20 cellular contexts compared by ENCODE assay signal in the genomic region with DNA sequence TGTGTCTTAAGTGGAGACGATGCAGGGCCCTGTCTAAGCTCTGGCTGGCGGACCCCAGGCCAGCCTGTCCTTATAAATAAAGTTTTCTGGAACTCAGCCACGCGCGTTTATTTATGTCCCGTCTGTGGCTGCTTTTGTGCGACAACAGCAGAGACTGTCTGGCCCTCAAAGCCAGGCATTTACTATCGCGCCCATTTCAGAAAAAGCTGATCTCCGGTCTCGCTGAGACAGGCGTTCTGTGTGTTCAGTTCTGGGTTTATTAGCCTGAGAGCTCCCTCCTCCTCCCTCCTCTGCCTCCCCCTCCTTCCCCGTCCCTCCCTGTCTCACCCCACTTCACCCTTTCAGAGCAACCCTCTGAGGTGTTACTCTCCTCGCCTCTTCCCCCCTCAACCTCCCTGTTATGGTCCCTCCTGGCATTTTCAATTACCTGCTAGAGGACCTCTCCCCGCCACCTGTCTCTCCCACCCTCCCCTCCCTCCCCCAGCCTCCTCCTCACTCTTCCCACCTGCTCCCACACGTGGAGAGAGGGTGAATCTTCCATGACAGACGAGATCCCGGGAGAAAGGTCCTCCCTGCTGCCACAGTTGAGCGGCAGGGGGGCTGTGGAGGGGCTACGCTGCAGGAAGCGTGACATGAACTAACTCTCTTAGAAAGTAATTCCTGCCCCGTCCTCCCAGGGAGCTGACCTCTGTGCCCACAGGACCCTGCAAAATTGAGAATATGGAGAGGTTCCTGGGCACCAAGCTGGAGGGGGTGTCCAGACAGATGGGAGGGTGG. TPM values are rescaled to one million over a fixed set of nuclear protein-coding genes. Genes with fewer than 3 reads are reported as not detected.
DNase-seq lines count a peak whose midpoint lies in the region; ATAC-seq and TF ChIP-seq lines count a peak whose summit lies in the region.
"Had no signal": no experiment of that assay in that cellular context is flagged by ENCODE, and none has a peak within 500 bp of the region (broad histone marks: within the 10 kb centered on the region; RNA-seq: fewer than 3 reads in every experiment).

No MANE protein-coding gene starts in this region.

- peak overlapping the region; percentile 16 to 43 for H3K27ac ChIP-seq in uterus
- H3K27ac ChIP-seq: PC-9, psoas muscle, upper lobe of left lung had no signal

- peaks cover 38% of the 10 kb centered on the region for H3K36me3 Mint-ChIP-seq in chondrocyte (ENCODE audit: low read depth)
- peaks cover 20% of the 10 kb centered on the region for H3K36me3 Mint-ChIP-seq in nephron (ENCODE audit: low read depth)
- H3K36me3 Mint-ChIP-seq: activated naive CD4-positive, alpha-beta T cell treated with anti-CD3 and anti-CD28 coated beads, Interleukin-2, amount 50 U/mL, for 72 hours had no signal

- no peak overlapping the region for H3K4me3 ChIP-seq in uterus
- H3K4me3 ChIP-seq: A549, PC-9, psoas muscle, upper lobe of left lung had no signal

- H3K9me3 Mint-ChIP-seq in chondrocyte (ENCODE audit: low read depth): no peaks in the 10 kb centered on the region
- no peaks in the 10 kb centered on the region for H3K9me3 Mint-ChIP-seq in nephron
- H3K9me3 Mint-ChIP-seq: CD8-positive, alpha-beta memory T cell had no signal

- H3K4me1 Mint-ChIP-seq in chondrocyte (ENCODE audit: low read depth) (peaks cover 88% of the 10 kb centered on the region), nephron (peaks cover 42% of the 10 kb centered on the region)

- peak; percentile 40 for TF ChIP-seq CTCF in chondrocyte (IDR thresholded peaks at IDR 0.05)
- peak in 2 of 3 experiments; percentile 26 to 36 for TF ChIP-seq CTCF in nephron (IDR thresholded peaks at IDR 0.05; ENCODE audit: unreplicated experiment in 3 of 3)
- no peak for TF ChIP-seq CTCF in uterus (IDR thresholded peaks at IDR 0.05)

- no peak for TF ChIP-seq POLR2A in uterus (IDR thresholded peaks at IDR 0.05)

- DNase-seq in NCI-H345 (lab: John Stamatoyannopoulos, UW): peak; percentile 19
- no peak for DNase-seq in NCI-H345 treated with DMSO at 0.1 percent for 48 hours (lab: John Stamatoyannopoulos, UW; ENCODE audit: unreplicated experiment)
- no peak for DNase-seq in chondrocyte (ENCODE audit: low spot score)
- no peak for DNase-seq in uterus
- no peak for DNase-seq in NCI-H69 (lab: John Stamatoyannopoulos, UW)
- DNase-seq: activated CD4-positive, CD25-positive, alpha-beta regulatory T cell; CD8-positive, alpha-beta memory T cell; cerebellar nuclear complex; GF-D8; IMR-90; kidney; NCI-H1048; psoas muscle; upper lobe of left lung had no signal

- H3K9me3 ChIP-seq in uterus: no peaks in the 10 kb centered on the region
- H3K9me3 ChIP-seq: A549, psoas muscle, upper lobe of left lung had no signal

- H3K4me3 Mint-ChIP-seq in chondrocyte (ENCODE audit: unreplicated experiment) (no peak overlapping the region), nephron (peak overlapping the region in 1 of 3 experiments; percentile 20)
- H3K4me3 Mint-ChIP-seq: CD8-positive, alpha-beta memory T cell had no signal

- H3K27ac Mint-ChIP-seq in chondrocyte (ENCODE audit: unreplicated experiment) (peak overlapping the region; percentile 85), nephron (peak overlapping the region; percentile 25 to 87 (median 68))
- H3K27ac Mint-ChIP-seq: activated naive CD4-positive, alpha-beta T cell treated with anti-CD3 and anti-CD28 coated beads, Interleukin-2, amount 50 U/mL, for 72 hours; CD8-positive, alpha-beta memory T cell had no signal

- H3K36me3 ChIP-seq in uterus: no peaks in the 10 kb centered on the region

- H3K27me3 ChIP-seq in uterus: no peaks in the 10 kb centered on the region
- H3K27me3 ChIP-seq: upper lobe of left lung had no signal

- H3K4me1 ChIP-seq in uterus: peaks cover 0 to 34% of the 10 kb centered on the region in 2 donors
- H3K4me1 ChIP-seq: psoas muscle had no signal

- H3K27me3 Mint-ChIP-seq in chondrocyte (ENCODE audit: low read depth): no peaks in the 10 kb centered on the region
- H3K27me3 Mint-ChIP-seq in nephron (ENCODE audit: low read depth): peaks cover 8% of the 10 kb centered on the region
- H3K27me3 Mint-ChIP-seq: CD8-positive, alpha-beta memory T cell had no signal

- ATAC-seq in GM19023 (IDR thresholded peaks at IDR 0.05; ENCODE audit: unreplicated experiment) (no peak), GM18517 (IDR thresholded peaks at IDR 0.05; ENCODE audit: unreplicated experiment) (no peak)
- ATAC-seq: A549 had no signal

- intact Hi-C loops in uterus (cut with DNase I; ENCODE audit: low total_unique reads): no loop called here

RNA-seq across cellular contexts. Expression of gene SPSB1, which starts 59.9 kb away (rescaled TPM):
- total RNA-seq in chondrocyte (164 to 184 TPM (median 173 TPM) in 3 replicates), uterus (10 to 100 TPM; 12.3 to 29.6 (median 20.7) TPM)

Comparison
In these comparisons a context has a peak if more than half of its experiments do, and no peak if none do; other contexts are left out.
1. CTCF ChIP-seq: peak in chondrocyte (single experiment) and nephron (2 of 3); none in uterus (0 of 4).